1 cellular context compared by ENCODE assay signal in the genomic region with DNA sequence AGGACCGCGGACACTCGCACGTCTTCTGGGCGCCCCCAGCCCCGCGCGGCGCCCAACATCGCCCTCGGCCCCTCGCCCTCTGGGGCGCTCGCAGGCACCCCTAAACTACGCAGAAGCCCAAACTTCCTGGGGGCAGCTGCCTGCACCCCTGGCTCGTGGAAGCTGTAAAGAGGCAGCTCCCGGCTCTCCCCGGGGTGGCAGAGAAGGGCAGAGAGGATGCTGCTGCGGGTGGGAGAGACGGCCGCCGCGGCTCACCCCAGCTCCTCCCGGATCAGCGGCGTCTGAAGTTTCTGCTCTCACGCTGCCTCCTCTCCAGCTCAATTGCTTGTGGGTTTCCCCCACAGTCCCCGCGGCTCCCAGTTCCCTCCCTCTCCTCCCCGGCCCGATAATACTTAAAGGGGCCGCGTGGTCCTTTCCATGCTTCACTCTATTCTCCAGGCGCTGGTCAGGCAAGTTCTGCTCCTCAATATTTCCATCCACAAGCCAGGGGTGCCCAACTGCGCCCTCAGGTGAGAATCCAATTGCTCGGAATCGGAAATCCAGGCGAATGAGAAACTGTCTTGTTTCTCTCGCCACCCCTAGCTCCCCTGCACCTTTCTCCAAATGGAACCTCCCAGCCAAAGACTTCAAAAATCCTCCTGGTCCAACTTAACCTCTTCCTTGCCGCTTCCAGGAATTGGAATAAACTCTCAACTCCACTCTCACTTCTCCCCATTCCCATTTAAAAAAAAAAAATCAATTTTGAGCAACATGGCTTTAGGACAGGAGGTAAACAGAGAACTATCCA.
A peak's percentile ranks its signal among the peaks of the same experiment; 100 is the strongest.
TF ChIP-seq lines count a peak whose summit lies in the region.

No MANE protein-coding gene starts in this region.

TF ChIP-seq in HepG2, 621 proteins besides CTCF, POLR2A, EP300 and RAD21 (continued from another document and continues in another):
- TF ChIP-seq ZNF207 (IDR thresholded peaks at IDR 0.05; ENCODE audit: borderline replicate concordance) (no peak), ZSCAN25 (CRISPR knock-in tag; IDR thresholded peaks at IDR 0.05) (no peak), ZNF101 (CRISPR knock-in tag; IDR thresholded peaks at IDR 0.05; ENCODE audit: borderline replicate concordance, low read depth) (no peak), NFYC (CRISPR knock-in tag; IDR thresholded peaks at IDR 0.05) (no peak), SRSF4 (IDR thresholded peaks at IDR 0.05; ENCODE audit: low read depth, low read length, poor library complexity, severe bottlenecking) (no peak), ZNF546 (CRISPR knock-in tag; conservative IDR thresholded peaks at IDR 0.05) (peak; percentile 76; the same call in 1 of the 2 replicates), ISX (CRISPR knock-in tag; conservative IDR thresholded peaks at IDR 0.05) (no peak), ZNF33B (CRISPR knock-in tag; IDR thresholded peaks at IDR 0.05) (0 out of 2 replicates have a peak, but pooled peaks have one; percentile 41), IRX3 (CRISPR knock-in tag; IDR thresholded peaks at IDR 0.05; ENCODE audit: borderline replicate concordance, low read depth) (no peak), HNRNPLL (IDR thresholded peaks at IDR 0.05; ENCODE audit: low read depth, low read length, poor library complexity, severe bottlenecking) (peak; percentile 53), PHF8 (CRISPR knock-in tag; IDR thresholded peaks at IDR 0.05) (no peak; the same call in none of the 2 replicates), TP53 (CRISPR knock-in tag; conservative IDR thresholded peaks at IDR 0.05) (no peak), KAT2B (IDR thresholded peaks at IDR 0.05; ENCODE audit: borderline replicate concordance, low read depth, low read length) (no peak), ZNF550 (CRISPR knock-in tag; IDR thresholded peaks at IDR 0.05; ENCODE audit: borderline replicate concordance) (no peak), KLF6 (CRISPR knock-in tag; IDR thresholded peaks at IDR 0.05) (peak; percentile 15; the same call in 1 of the 2 replicates), ATM (IDR thresholded peaks at IDR 0.05; ENCODE audit: borderline replicate concordance) (no peak), MXI1 (IDR thresholded peaks at IDR 0.05; ENCODE audit: borderline replicate concordance, low read depth, low read length) (peak; percentile 62; the same call in 1 of the 3 replicates), SRF (IDR thresholded peaks at IDR 0.05; ENCODE audit: low read depth, low read length) (0 out of 2 replicates have a peak, but pooled peaks have one; percentile 36), KMT2B (CRISPR knock-in tag; IDR thresholded peaks at IDR 0.05) (peak; percentile 78; the same call in 1 of the 2 replicates), AGO1 (IDR thresholded peaks at IDR 0.05; ENCODE audit: low read depth, low read length, poor library complexity, severe bottlenecking) (no peak), PAF1 (CRISPR knock-in tag; IDR thresholded peaks at IDR 0.05) (no peak), CREM (IDR thresholded peaks at IDR 0.05) (0 out of 2 replicates have a peak, but pooled peaks have one; percentile 18), CREM (CRISPR knock-in tag; IDR thresholded peaks at IDR 0.05) (no peak)
- TF ChIP-seq, protein P1, sequence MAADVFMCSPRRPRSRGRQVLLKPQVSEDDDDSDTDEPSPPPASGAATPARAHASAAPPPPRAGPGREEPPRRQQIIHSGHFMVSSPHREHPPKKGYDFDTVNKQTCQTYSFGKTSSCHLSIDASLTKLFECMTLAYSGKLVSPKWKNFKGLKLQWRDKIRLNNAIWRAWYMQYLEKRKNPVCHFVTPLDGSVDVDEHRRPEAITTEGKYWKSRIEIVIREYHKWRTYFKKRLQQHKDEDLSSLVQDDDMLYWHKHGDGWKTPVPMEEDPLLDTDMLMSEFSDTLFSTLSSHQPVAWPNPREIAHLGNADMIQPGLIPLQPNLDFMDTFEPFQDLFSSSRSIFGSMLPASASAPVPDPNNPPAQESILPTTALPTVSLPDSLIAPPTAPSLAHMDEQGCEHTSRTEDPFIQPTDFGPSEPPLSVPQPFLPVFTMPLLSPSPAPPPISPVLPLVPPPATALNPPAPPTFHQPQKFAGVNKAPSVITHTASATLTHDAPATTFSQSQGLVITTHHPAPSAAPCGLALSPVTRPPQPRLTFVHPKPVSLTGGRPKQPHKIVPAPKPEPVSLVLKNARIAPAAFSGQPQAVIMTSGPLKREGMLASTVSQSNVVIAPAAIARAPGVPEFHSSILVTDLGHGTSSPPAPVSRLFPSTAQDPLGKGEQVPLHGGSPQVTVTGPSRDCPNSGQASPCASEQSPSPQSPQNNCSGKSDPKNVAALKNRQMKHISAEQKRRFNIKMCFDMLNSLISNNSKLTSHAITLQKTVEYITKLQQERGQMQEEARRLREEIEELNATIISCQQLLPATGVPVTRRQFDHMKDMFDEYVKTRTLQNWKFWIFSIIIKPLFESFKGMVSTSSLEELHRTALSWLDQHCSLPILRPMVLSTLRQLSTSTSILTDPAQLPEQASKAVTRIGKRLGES (CRISPR knock-in tag; IDR thresholded peaks at IDR 0.05; ENCODE audit: borderline replicate concordance) = no peak
- TF ChIP-seq, protein P2, sequence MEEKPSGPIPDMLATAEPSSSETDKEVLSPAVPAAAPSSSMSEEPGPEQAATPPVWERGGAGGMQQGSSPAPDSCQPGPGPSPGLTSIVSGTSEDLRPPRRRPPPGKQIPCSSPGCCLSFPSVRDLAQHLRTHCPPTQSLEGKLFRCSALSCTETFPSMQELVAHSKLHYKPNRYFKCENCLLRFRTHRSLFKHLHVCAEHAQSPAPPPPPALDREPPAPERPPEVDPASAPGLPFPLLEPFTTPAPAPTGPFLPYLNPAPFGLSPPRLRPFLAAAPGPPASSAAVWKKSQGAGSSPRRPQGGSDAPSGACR (CRISPR knock-in tag; IDR thresholded peaks at IDR 0.05) = no peak
- TF ChIP-seq, protein P3, sequence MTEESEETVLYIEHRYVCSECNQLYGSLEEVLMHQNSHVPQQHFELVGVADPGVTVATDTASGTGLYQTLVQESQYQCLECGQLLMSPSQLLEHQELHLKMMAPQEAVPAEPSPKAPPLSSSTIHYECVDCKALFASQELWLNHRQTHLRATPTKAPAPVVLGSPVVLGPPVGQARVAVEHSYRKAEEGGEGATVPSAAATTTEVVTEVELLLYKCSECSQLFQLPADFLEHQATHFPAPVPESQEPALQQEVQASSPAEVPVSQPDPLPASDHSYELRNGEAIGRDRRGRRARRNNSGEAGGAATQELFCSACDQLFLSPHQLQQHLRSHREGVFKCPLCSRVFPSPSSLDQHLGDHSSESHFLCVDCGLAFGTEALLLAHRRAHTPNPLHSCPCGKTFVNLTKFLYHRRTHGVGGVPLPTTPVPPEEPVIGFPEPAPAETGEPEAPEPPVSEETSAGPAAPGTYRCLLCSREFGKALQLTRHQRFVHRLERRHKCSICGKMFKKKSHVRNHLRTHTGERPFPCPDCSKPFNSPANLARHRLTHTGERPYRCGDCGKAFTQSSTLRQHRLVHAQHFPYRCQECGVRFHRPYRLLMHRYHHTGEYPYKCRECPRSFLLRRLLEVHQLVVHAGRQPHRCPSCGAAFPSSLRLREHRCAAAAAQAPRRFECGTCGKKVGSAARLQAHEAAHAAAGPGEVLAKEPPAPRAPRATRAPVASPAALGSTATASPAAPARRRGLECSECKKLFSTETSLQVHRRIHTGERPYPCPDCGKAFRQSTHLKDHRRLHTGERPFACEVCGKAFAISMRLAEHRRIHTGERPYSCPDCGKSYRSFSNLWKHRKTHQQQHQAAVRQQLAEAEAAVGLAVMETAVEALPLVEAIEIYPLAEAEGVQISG (CRISPR knock-in tag; IDR thresholded peaks at IDR 0.05) = 0 out of 2 replicates have a peak, but pooled peaks have one; percentile 11
- TF ChIP-seq, protein P4, sequence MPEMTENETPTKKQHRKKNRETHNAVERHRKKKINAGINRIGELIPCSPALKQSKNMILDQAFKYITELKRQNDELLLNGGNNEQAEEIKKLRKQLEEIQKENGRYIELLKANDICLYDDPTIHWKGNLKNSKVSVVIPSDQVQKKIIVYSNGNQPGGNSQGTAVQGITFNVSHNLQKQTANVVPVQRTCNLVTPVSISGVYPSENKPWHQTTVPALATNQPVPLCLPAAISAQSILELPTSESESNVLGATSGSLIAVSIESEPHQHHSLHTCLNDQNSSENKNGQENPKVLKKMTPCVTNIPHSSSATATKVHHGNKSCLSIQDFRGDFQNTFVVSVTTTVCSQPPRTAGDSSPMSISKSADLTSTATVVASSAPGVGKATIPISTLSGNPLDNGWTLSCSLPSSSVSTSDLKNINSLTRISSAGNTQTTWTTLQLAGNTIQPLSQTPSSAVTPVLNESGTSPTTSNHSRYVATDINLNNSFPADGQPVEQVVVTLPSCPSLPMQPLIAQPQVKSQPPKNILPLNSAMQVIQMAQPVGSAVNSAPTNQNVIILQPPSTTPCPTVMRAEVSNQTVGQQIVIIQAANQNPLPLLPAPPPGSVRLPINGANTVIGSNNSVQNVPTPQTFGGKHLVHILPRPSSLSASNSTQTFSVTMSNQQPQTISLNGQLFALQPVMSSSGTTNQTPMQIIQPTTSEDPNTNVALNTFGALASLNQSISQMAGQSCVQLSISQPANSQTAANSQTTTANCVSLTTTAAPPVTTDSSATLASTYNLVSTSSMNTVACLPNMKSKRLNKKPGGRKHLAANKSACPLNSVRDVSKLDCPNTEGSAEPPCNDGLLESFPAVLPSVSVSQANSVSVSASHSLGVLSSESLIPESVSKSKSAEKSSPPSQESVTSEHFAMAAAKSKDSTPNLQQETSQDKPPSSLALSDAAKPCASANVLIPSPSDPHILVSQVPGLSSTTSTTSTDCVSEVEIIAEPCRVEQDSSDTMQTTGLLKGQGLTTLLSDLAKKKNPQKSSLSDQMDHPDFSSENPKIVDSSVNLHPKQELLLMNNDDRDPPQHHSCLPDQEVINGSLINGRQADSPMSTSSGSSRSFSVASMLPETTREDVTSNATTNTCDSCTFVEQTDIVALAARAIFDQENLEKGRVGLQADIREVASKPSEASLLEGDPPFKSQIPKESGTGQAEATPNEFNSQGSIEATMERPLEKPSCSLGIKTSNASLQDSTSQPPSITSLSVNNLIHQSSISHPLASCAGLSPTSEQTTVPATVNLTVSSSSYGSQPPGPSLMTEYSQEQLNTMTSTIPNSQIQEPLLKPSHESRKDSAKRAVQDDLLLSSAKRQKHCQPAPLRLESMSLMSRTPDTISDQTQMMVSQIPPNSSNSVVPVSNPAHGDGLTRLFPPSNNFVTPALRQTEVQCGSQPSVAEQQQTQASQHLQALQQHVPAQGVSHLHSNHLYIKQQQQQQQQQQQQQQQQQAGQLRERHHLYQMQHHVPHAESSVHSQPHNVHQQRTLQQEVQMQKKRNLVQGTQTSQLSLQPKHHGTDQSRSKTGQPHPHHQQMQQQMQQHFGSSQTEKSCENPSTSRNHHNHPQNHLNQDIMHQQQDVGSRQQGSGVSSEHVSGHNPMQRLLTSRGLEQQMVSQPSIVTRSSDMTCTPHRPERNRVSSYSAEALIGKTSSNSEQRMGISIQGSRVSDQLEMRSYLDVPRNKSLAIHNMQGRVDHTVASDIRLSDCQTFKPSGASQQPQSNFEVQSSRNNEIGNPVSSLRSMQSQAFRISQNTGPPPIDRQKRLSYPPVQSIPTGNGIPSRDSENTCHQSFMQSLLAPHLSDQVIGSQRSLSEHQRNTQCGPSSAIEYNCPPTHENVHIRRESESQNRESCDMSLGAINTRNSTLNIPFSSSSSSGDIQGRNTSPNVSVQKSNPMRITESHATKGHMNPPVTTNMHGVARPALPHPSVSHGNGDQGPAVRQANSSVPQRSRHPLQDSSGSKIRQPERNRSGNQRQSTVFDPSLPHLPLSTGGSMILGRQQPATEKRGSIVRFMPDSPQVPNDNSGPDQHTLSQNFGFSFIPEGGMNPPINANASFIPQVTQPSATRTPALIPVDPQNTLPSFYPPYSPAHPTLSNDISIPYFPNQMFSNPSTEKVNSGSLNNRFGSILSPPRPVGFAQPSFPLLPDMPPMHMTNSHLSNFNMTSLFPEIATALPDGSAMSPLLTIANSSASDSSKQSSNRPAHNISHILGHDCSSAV (CRISPR knock-in tag; IDR thresholded peaks at IDR 0.05; ENCODE audit: borderline replicate concordance) = no peak
- TF ChIP-seq, protein P5, sequence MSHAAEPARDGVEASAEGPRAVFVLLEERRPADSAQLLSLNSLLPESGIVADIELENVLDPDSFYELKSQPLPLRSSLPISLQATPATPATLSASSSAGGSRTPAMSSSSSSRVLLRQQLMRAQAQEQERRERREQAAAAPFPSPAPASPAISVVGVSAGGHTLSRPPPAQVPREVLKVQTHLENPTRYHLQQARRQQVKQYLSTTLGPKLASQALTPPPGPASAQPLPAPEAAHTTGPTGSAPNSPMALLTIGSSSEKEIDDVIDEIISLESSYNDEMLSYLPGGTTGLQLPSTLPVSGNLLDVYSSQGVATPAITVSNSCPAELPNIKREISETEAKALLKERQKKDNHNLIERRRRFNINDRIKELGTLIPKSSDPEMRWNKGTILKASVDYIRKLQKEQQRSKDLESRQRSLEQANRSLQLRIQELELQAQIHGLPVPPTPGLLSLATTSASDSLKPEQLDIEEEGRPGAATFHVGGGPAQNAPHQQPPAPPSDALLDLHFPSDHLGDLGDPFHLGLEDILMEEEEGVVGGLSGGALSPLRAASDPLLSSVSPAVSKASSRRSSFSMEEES (CRISPR knock-in tag; IDR thresholded peaks at IDR 0.05) = 0 out of 2 replicates have a peak, but pooled peaks have one; percentile 13
- TF ChIP-seq, protein P6, sequence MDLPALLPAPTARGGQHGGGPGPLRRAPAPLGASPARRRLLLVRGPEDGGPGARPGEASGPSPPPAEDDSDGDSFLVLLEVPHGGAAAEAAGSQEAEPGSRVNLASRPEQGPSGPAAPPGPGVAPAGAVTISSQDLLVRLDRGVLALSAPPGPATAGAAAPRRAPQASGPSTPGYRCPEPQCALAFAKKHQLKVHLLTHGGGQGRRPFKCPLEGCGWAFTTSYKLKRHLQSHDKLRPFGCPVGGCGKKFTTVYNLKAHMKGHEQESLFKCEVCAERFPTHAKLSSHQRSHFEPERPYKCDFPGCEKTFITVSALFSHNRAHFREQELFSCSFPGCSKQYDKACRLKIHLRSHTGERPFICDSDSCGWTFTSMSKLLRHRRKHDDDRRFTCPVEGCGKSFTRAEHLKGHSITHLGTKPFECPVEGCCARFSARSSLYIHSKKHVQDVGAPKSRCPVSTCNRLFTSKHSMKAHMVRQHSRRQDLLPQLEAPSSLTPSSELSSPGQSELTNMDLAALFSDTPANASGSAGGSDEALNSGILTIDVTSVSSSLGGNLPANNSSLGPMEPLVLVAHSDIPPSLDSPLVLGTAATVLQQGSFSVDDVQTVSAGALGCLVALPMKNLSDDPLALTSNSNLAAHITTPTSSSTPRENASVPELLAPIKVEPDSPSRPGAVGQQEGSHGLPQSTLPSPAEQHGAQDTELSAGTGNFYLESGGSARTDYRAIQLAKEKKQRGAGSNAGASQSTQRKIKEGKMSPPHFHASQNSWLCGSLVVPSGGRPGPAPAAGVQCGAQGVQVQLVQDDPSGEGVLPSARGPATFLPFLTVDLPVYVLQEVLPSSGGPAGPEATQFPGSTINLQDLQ (CRISPR knock-in tag; IDR thresholded peaks at IDR 0.05) = no peak
